In the genomic region with DNA sequence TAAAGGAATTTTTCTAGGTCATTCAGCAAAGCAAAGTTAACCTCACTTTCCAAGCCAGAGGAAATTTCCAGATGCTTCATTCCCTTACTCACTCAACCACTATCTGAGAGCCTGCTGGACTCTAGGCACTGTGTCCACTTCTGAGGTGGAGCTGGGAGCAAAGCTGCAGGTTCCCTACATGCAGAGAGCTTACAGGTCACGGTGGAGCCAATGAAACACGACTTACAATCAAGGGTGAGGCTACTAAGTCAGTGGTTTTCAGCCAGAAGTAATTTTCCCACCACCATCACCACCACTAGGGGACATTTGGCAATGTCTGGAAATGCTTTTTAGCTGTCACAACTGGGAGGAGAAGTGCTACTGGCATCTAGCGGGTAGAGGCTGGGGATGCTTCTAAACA, we compare ENCODE assay signal across 1 cellular context.
TF ChIP-seq lines count a peak whose summit lies in the region.

No MANE protein-coding gene starts in this region.

TF ChIP-seq in GM12878, 131 proteins besides CTCF, POLR2A, EP300 and RAD21:
- TF ChIP-seq ZNF274 (IDR thresholded peaks at IDR 0.05; ENCODE audit: insufficient read depth, insufficient read length) (no peak), GABPA (IDR thresholded peaks at IDR 0.05; ENCODE audit: low read depth) (no peak), NR2F1 (conservative IDR thresholded peaks at IDR 0.05) (no peak), RB1 (IDR thresholded peaks at IDR 0.05; ENCODE audit: borderline replicate concordance) (no peak), ZNF24 (IDR thresholded peaks at IDR 0.05) (no peak), IKZF1 (conservative IDR thresholded peaks at IDR 0.05) (no peak), PAX8 (IDR thresholded peaks at IDR 0.05) (no peak), SMARCA5 (IDR thresholded peaks at IDR 0.05) (no peak)
- TF ChIP-seq, protein P1, sequence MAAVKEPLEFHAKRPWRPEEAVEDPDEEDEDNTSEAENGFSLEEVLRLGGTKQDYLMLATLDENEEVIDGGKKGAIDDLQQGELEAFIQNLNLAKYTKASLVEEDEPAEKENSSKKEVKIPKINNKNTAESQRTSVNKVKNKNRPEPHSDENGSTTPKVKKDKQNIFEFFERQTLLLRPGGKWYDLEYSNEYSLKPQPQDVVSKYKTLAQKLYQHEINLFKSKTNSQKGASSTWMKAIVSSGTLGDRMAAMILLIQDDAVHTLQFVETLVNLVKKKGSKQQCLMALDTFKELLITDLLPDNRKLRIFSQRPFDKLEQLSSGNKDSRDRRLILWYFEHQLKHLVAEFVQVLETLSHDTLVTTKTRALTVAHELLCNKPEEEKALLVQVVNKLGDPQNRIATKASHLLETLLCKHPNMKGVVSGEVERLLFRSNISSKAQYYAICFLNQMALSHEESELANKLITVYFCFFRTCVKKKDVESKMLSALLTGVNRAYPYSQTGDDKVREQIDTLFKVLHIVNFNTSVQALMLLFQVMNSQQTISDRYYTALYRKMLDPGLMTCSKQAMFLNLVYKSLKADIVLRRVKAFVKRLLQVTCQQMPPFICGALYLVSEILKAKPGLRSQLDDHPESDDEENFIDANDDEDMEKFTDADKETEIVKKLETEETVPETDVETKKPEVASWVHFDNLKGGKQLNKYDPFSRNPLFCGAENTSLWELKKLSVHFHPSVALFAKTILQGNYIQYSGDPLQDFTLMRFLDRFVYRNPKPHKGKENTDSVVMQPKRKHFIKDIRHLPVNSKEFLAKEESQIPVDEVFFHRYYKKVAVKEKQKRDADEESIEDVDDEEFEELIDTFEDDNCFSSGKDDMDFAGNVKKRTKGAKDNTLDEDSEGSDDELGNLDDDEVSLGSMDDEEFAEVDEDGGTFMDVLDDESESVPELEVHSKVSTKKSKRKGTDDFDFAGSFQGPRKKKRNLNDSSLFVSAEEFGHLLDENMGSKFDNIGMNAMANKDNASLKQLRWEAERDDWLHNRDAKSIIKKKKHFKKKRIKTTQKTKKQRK (IDR thresholded peaks at IDR 0.05; ENCODE audit: low read depth, low read length), result no peak
- TF ChIP-seq, protein P2, sequence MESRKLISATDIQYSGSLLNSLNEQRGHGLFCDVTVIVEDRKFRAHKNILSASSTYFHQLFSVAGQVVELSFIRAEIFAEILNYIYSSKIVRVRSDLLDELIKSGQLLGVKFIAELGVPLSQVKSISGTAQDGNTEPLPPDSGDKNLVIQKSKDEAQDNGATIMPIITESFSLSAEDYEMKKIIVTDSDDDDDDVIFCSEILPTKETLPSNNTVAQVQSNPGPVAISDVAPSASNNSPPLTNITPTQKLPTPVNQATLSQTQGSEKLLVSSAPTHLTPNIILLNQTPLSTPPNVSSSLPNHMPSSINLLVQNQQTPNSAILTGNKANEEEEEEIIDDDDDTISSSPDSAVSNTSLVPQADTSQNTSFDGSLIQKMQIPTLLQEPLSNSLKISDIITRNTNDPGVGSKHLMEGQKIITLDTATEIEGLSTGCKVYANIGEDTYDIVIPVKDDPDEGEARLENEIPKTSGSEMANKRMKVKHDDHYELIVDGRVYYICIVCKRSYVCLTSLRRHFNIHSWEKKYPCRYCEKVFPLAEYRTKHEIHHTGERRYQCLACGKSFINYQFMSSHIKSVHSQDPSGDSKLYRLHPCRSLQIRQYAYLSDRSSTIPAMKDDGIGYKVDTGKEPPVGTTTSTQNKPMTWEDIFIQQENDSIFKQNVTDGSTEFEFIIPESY (IDR thresholded peaks at IDR 0.05), result no peak
